16 cellular contexts compared by ENCODE assay signal in the genomic region with DNA sequence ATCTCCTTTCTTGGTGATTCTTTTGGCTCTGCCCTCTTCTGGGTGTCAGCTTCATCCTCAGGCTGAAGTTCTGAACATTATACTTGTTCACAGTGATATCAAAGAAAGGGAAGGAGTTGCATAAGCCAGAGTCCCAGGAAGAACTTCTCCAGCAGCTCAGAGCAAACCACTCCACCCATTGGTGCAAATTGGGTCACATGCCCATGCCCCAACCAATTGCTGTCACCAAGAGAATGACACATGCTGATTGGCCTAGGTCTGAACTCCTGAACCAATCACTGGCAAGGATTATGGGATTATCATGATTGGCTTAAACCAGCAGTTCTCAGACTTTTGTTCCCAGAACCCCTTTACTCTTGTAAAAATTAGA.
DNase-seq lines count a peak whose midpoint lies in the region; ATAC-seq, FAIRE-seq and TF ChIP-seq lines count a peak whose summit lies in the region.
"Had no signal": no experiment of that assay in that cellular context is flagged by ENCODE, and none has a peak within 500 bp of the region (broad histone marks: within the 10 kb centered on the region; RNA-seq: fewer than 3 reads in every experiment).

No MANE protein-coding gene starts in this region.

- H2BK120ac ChIP-seq in H1 (replicated peaks; ENCODE audit: low read depth, low read length) = no peak overlapping the region

- no peaks in the 10 kb centered on the region for H4K20me1 ChIP-seq in H1 (replicated peaks in 1 of 2; ENCODE audit: control insufficient read depth in 1 of 2, insufficient read depth in 2 of 2, low read length in 2 of 2)

- H3K27me3 ChIP-seq in H1 (replicated peaks in 1 of 4; ENCODE audit: control insufficient read depth in 3 of 4, extremely low read depth in 1 of 4, insufficient read depth in 3 of 4, low read length in 3 of 4) = no peaks in the 10 kb centered on the region; a peak in 1 of 7 replicates
- H3K27me3 ChIP-seq in dorsolateral prefrontal cortex = no peaks in the 10 kb centered on the region
- H3K27me3 ChIP-seq in MG63 = no peaks in the 10 kb centered on the region
- H3K27me3 ChIP-seq: pancreas had no signal

- intact Hi-C loops in dorsolateral prefrontal cortex (cut with DNase I) = no loop called here

- no peak for TF ChIP-seq EP300 in A549 (IDR thresholded peaks at IDR 0.05)
- no peak for TF ChIP-seq EP300 in H1 (IDR thresholded peaks at IDR 0.05; ENCODE audit: borderline replicate concordance in 1 of 2, low read depth in 2 of 2, low read length in 2 of 2)

- H4K5ac ChIP-seq in H1 (ENCODE audit: insufficient read length, low read depth, low read length) = no peak overlapping the region

- H2AK5ac ChIP-seq in H1 (ENCODE audit: low read depth, low read length) = no peak overlapping the region

- TF ChIP-seq CTCF in A549 (IDR thresholded peaks at IDR 0.05) = no peak
- TF ChIP-seq CTCF in GM12865 (IDR thresholded peaks at IDR 0.05; ENCODE audit: insufficient read depth, low read depth, low read length, missing control alignments) = no peak
- no peak for TF ChIP-seq CTCF in H1 (IDR thresholded peaks at IDR 0.05; ENCODE audit: control extremely low read depth in 1 of 3, insufficient read depth in 1 of 3, low read depth in 1 of 3, low read length in 3 of 3)
- no peak for TF ChIP-seq CTCF in dorsolateral prefrontal cortex (IDR thresholded peaks at IDR 0.05 in 54 of 56, conservative IDR thresholded peaks at IDR 0.05 in 2 of 56; ENCODE audit: low read depth in 1 of 56, partially characterized antibody in 56 of 56)

- H3K9ac ChIP-seq in H1 (replicated peaks in 1 of 4; ENCODE audit: extremely low read depth in 1 of 4, low read depth in 3 of 4, low read length in 3 of 4) = no peak overlapping the region

- H3K14ac ChIP-seq in H1 (ENCODE audit: insufficient read length) = no peak overlapping the region

- FAIRE-seq in A549 (lab: Jason Lieb, UNC) = no peak
- no peak for FAIRE-seq in H1 (lab: Jason Lieb, UNC)
- FAIRE-seq: pancreas had no signal

- no peak overlapping the region for H2BK15ac ChIP-seq in H1 (ENCODE audit: low read length)

- DNase-seq in A549 (ENCODE audit: low read depth in 1 of 2, low spot score in 1 of 2) (peak in 1 of 2 experiments; percentile 46), GM12865 (ENCODE audit: low read depth) (peak; percentile 24), OCI-M1 (lab: John Stamatoyannopoulos, UW) (peak; percentile 58), H1 (ENCODE audit: low read depth in 1 of 2, low spot score in 2 of 2) (no peak), dorsolateral prefrontal cortex (no peak), MG63 (no peak), NCI-H2227 treated with DMSO at 0.1 percent for 48 hours (lab: John Stamatoyannopoulos, UW) (no peak)
- DNase-seq: activated CD4-positive, CD25-positive, alpha-beta regulatory T cell treated with anti-CD3 and anti-CD28 coated beads, Interleukin-2, amount 50 U/mL, for 72 hours; heart right ventricle; naive thymus-derived CD4-positive, alpha-beta T cell; NCI-H1105; NK-92 treated with Interleukin-12 subunit alpha and Interleukin-12 subunit beta, amount 100 ng/mL, for 24 hours; stimulated activated CD4-positive, alpha-beta T cell treated with anti-CD3 and anti-CD28 coated beads, Interleukin-2, amount 100 ng/mL, for 24 hours; substantia nigra had no signal

- H3K4me3 ChIP-seq in A549 (no peak overlapping the region), GM12865 (ENCODE audit: low read depth, low read length) (no peak overlapping the region), H1 (ENCODE audit: extremely low read depth in 1 of 4, insufficient read depth in 2 of 4, low read depth in 3 of 4, low read length in 4 of 4) (no peak overlapping the region), dorsolateral prefrontal cortex (no peak overlapping the region), MG63 (no peak overlapping the region)
- H3K4me3 ChIP-seq: heart right ventricle, pancreas had no signal

- H3K23me2 ChIP-seq in H1 (ENCODE audit: low read depth, low read length) = no peaks in the 10 kb centered on the region

- no peak for TF ChIP-seq RAD21 in A549 (conservative IDR thresholded peaks at IDR 0.05 in 1 of 2, IDR thresholded peaks at IDR 0.05 in 1 of 2)
- no peak for TF ChIP-seq RAD21 in H1 (IDR thresholded peaks at IDR 0.05 in 1 of 2, conservative IDR thresholded peaks at IDR 0.05 in 1 of 2; ENCODE audit: low read depth in 2 of 2, low read length in 2 of 2)

- no peak overlapping the region for H2BK20ac ChIP-seq in H1 (ENCODE audit: low read length)

- H2AFZ ChIP-seq in H1 (ENCODE audit: low read length) = no peak overlapping the region

- no peak overlapping the region for H4K8ac ChIP-seq in H1 (ENCODE audit: extremely low read depth, insufficient read depth, low read length)

- H3K4me2 ChIP-seq in A549 (no peak overlapping the region), H1 (ENCODE audit: insufficient read depth in 1 of 2, low read depth in 2 of 2, low read length in 2 of 2) (no peak overlapping the region)

- no peak overlapping the region for H4K91ac ChIP-seq in H1 (replicated peaks; ENCODE audit: insufficient read length, low read length)

- H3K9me3 ChIP-seq in A549 (no peaks in the 10 kb centered on the region), H1 (ENCODE audit: insufficient read depth in 2 of 2, low read depth in 1 of 2, low read length in 1 of 2) (no peaks in the 10 kb centered on the region), MG63 (peaks cover 7% of the 10 kb centered on the region; the same call in 1 of the 2 replicates)
- H3K9me3 ChIP-seq: heart right ventricle, pancreas had no signal

- H3K79me1 ChIP-seq in H1 (ENCODE audit: low read depth, low read length) = no peaks in the 10 kb centered on the region

- no peak overlapping the region for H3K56ac ChIP-seq in H1 (replicated peaks; ENCODE audit: insufficient read length, low read depth, low read length)

- no peaks in the 10 kb centered on the region for H3K79me2 ChIP-seq in H1 (ENCODE audit: control insufficient read depth in 1 of 2, insufficient read depth in 2 of 2, low read length in 2 of 2)

- TF ChIP-seq POLR2A in A549 (IDR thresholded peaks at IDR 0.05; ENCODE audit: low read length) = no peak
- TF ChIP-seq POLR2A in H1 (IDR thresholded peaks at IDR 0.05; ENCODE audit: control extremely low read depth in 1 of 2, low read depth in 2 of 2, low read length in 2 of 2) = no peak

- no peak overlapping the region for H2BK12ac ChIP-seq in H1 (ENCODE audit: low read depth, low read length)

- H3K18ac ChIP-seq in H1 (ENCODE audit: extremely low read depth, low read length) = no peak overlapping the region

- no peak overlapping the region for H3K27ac ChIP-seq in A549
- H3K27ac ChIP-seq in H1 (ENCODE audit: low read depth, low read length) = no peak overlapping the region
- no peak overlapping the region for H3K27ac ChIP-seq in dorsolateral prefrontal cortex
- H3K27ac ChIP-seq: heart right ventricle, pancreas had no signal

- peak in 1 of 2 experiments; percentile 56; a peak in 1 of 6 replicates for ATAC-seq in A549
- ATAC-seq in GM19351 (IDR thresholded peaks at IDR 0.05; ENCODE audit: unreplicated experiment) = no peak
- ATAC-seq: heart right ventricle; naive thymus-derived CD4-positive, alpha-beta T cell had no signal

- no peak overlapping the region for H3K4ac ChIP-seq in H1 (replicated peaks; ENCODE audit: insufficient read length, low read depth, low read length)

- POLR2A ChIA-PET in A549 (lab: Yijun Ruan, JAX) = no interaction called here
- POLR2A ChIA-PET in H1 (lab: Charles Lee; ENCODE audit: partially characterized antibody) = no interaction called here

- H3K4me1 ChIP-seq in A549 (no peaks in the 10 kb centered on the region), H1 (replicated peaks in 1 of 4; ENCODE audit: control insufficient read depth in 3 of 4, insufficient read depth in 4 of 4, low read length in 3 of 4) (peaks cover 0 to 10% (median 8%) of the 10 kb centered on the region in 4 experiments; a peak in 6 of 7 replicates)

- H3K23ac ChIP-seq in H1 (ENCODE audit: insufficient read length) = no peak overlapping the region

- CTCF ChIA-PET in A549 (lab: Yijun Ruan, JAX) (interaction anchor here (1.1 to 1.2 kb wide), 2 partner anchors 18 to 150 kb away, joined by 3 read pairs; no protein-coding TSS in a partner anchor), H1 (lab: Charles Lee; ENCODE audit: partially characterized antibody) (interaction anchor here (0.8 to 1.3 kb wide), 6 partner anchors 10 to 159 kb away, joined by 3 to 5 read pairs (median 3); no protein-coding TSS in a partner anchor)

- no peak overlapping the region for H2BK5ac ChIP-seq in H1 (ENCODE audit: low read depth, low read length)

- no peaks in the 10 kb centered on the region; a peak in 1 of 8 replicates for H3K36me3 ChIP-seq in H1 (ENCODE audit: control insufficient read depth in 2 of 4, insufficient read depth in 4 of 4, low read length in 3 of 4)
- H3K36me3 ChIP-seq in MG63 = no peaks in the 10 kb centered on the region
- H3K36me3 ChIP-seq: heart right ventricle, pancreas had no signal

TF ChIP-seq in A549, 52 proteins besides CTCF, POLR2A, EP300 and RAD21 (continues in another document):
- TF ChIP-seq JUN (IDR thresholded peaks at IDR 0.05) (no peak), PHF8 (IDR thresholded peaks at IDR 0.05; ENCODE audit: borderline replicate concordance, low read depth) (no peak), POLR2AphosphoS2 (conservative IDR thresholded peaks at IDR 0.05; ENCODE audit: low read length) (no peak), CHD4 (IDR thresholded peaks at IDR 0.05; ENCODE audit: borderline replicate concordance) (no peak)
- TF ChIP-seq, protein P1, sequence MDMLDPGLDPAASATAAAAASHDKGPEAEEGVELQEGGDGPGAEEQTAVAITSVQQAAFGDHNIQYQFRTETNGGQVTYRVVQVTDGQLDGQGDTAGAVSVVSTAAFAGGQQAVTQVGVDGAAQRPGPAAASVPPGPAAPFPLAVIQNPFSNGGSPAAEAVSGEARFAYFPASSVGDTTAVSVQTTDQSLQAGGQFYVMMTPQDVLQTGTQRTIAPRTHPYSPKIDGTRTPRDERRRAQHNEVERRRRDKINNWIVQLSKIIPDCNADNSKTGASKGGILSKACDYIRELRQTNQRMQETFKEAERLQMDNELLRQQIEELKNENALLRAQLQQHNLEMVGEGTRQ (IDR thresholded peaks at IDR 0.05) = peak; percentile 70

TF ChIP-seq in H1, 55 proteins besides CTCF, POLR2A, EP300 and RAD21:
- TF ChIP-seq, protein P1 (IDR thresholded peaks at IDR 0.05; ENCODE audit: low read length) = peak; percentile 58
- TF ChIP-seq ASH2L (IDR thresholded peaks at IDR 0.05; ENCODE audit: low read length) (no peak), SP1 (IDR thresholded peaks at IDR 0.05; ENCODE audit: low read depth, low read length) (0 out of 2 replicates have a peak, but pooled peaks have one; percentile 27), SP4 (IDR thresholded peaks at IDR 0.05; ENCODE audit: low read length) (no peak), POLR2AphosphoS5 (IDR thresholded peaks at IDR 0.05; ENCODE audit: low read depth, low read length) (no peak), EGR1 (IDR thresholded peaks at IDR 0.05; ENCODE audit: borderline replicate concordance, low read depth, low read length) (no peak)

Comparison
In these comparisons a context has a peak if more than half of its experiments do, and no peak if none do; other contexts are left out.
1. DNase-seq: peak in GM12865 (single experiment) and OCI-M1 (single experiment); none in H1 (0 of 2), dorsolateral prefrontal cortex (0 of 10), MG63 (single experiment) and NCI-H2227 treated with DMSO at 0.1 percent for 48 hours (single experiment).